Comparison of ENCODE assay signal across 9 cellular contexts in the genomic region with DNA sequence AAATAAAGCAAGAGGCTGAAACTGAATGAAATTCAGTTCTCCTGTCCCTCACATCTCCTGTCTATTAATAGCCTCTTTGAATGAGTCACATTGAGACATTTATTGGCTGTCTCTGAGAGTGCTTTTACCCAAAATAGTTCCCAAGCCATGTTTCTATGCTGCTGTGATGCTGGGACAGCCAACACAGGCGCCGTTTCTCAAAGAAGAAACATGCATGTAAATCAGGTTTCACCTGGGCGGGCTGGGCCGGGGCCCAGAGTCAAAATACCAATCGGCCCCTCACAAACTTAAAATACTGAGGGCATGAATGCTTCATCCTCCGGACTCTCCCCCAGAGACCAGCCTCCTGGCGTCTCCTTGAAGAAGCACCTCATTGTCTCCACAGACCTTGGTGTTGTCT.
DNase-seq lines count a peak whose midpoint lies in the region; ATAC-seq and TF ChIP-seq lines count a peak whose summit lies in the region.
"Had no signal": no experiment of that assay in that cellular context is flagged by ENCODE, and none has a peak within 500 bp of the region (broad histone marks: within the 10 kb centered on the region; RNA-seq: fewer than 3 reads in every experiment).

No MANE protein-coding gene starts in this region.

- POLR2A ChIA-PET in GM10248 (lab: Yijun Ruan, JAX), result no interaction called here

- intact Hi-C loops in left ventricle myocardium superior (cut with micrococcal nuclease), result no loop called here

- CTCF ChIA-PET in GM10248 (lab: Yijun Ruan, JAX), result interaction anchor here (6.9 kb wide), 1 partner anchor 15 kb away, joined by 62 read pairs; no protein-coding TSS in a partner anchor

- TF ChIP-seq CTCF in GM10248 (IDR thresholded peaks at IDR 0.05; ENCODE audit: control extremely low read depth, extremely low read depth, low read depth, missing control alignments), result no peak

- DNase-seq in GM10248 (ENCODE audit: extremely low spot score), result peak; percentile 66
- DNase-seq in left ventricle myocardium superior, result no peak
- DNase-seq in DMS153 (lab: John Stamatoyannopoulos, UW), result no peak
- no peak for DNase-seq in ecto neural progenitor cell (ENCODE audit: low spot score)
- no peak for DNase-seq in SW480 (ENCODE audit: low spot score)
- DNase-seq: T-cell had no signal

- peak; percentile 92 for ATAC-seq in GM21515 (IDR thresholded peaks at IDR 0.05; ENCODE audit: unreplicated experiment)
- ATAC-seq in HG03571 (IDR thresholded peaks at IDR 0.05; ENCODE audit: unreplicated experiment), result peak; percentile 85
- ATAC-seq in left ventricle myocardium superior, result peak; percentile 93
- no peak for ATAC-seq in GM19467 (IDR thresholded peaks at IDR 0.05; ENCODE audit: unreplicated experiment)
- ATAC-seq: T-cell had no signal
